Comparison of ENCODE assay signal across 8 cellular contexts in genomic region chr7:135661311-135662122, GRCh38. TPM values are rescaled to one million over a fixed set of nuclear protein-coding genes. Genes with fewer than 3 reads are reported as not detected.
A peak's percentile ranks its signal among the peaks of the same experiment; 100 is the strongest.
DNase-seq lines count a peak whose midpoint lies in the region; ATAC-seq and TF ChIP-seq lines count a peak whose summit lies in the region.

No MANE protein-coding gene starts in this region.

- CTCF ChIA-PET in activated CD8-positive, alpha-beta T cell treated with anti-CD3 and anti-CD28 coated beads for 36 hours (lab: Charles Lee), result interaction anchor here (0.8 to 4.2 kb wide), 5 partner anchors 12 to 387 kb away, joined by 3 to 27 read pairs (median 5); no protein-coding TSS in a partner anchor

- H3K36me3 Mint-ChIP-seq in activated CD8-positive, alpha-beta T cell treated with anti-CD3 and anti-CD28 coated beads for 36 hours (ENCODE audit: low read depth), result peaks cover 12% of the 10 kb centered on the region

- H3K27ac ChIP-seq in HUES48 (ENCODE audit: low read depth, low read length), result peak overlapping the region; percentile 88
- peak overlapping the region; percentile 25 for H3K27ac ChIP-seq in right cardiac atrium (ENCODE audit: low read length)
- H3K27ac ChIP-seq in smooth muscle cell (ENCODE audit: low read depth), result peak overlapping the region; percentile 97

- peak overlapping the region; percentile 96 for H2AFZ ChIP-seq in smooth muscle cell (ENCODE audit: low read depth)

- H3F3A ChIP-seq in smooth muscle cell (ENCODE audit: low read depth), result peaks cover 6% of the 10 kb centered on the region

- H3K9ac ChIP-seq in HUES48 (ENCODE audit: low read depth, low read length) (peak overlapping the region; percentile 27; the same call in 1 of the 2 replicates), smooth muscle cell (ENCODE audit: low read depth) (peak overlapping the region; percentile 42)

- TF ChIP-seq CTCF in activated CD8-positive, alpha-beta T cell treated with anti-CD3 and anti-CD28 coated beads for 36 hours (IDR thresholded peaks at IDR 0.05), result no peak
- no peak for TF ChIP-seq CTCF in smooth muscle cell (IDR thresholded peaks at IDR 0.05; ENCODE audit: borderline replicate concordance, insufficient read depth, poor library complexity, severe bottlenecking)

- H3K36me3 ChIP-seq in HUES48 (ENCODE audit: control insufficient read depth, insufficient read depth, low read length) (no peaks in the 10 kb centered on the region), smooth muscle cell (ENCODE audit: low read depth) (no peaks in the 10 kb centered on the region)

- intact Hi-C loops in activated CD8-positive, alpha-beta T cell treated with anti-CD3 and anti-CD28 coated beads for 36 hours (cut with micrococcal nuclease), result no loop called here
- intact Hi-C loops in right cardiac atrium (cut with DNase I), result loop anchor here in 1 of 4 donors (10.0 kb wide), 2 partner anchors 313 to 343 kb away; partner anchors contain the start of gene MTPN

- H3K4me1 ChIP-seq in HUES48 (ENCODE audit: control insufficient read depth, insufficient read depth, low read length) (0 out of 2 replicates have a peak, but pooled peaks cover 3% of the 10 kb centered on the region), right cardiac atrium (ENCODE audit: control insufficient read depth, insufficient read depth, low read length) (no peaks in the 10 kb centered on the region), smooth muscle cell (ENCODE audit: low read depth) (peaks cover 9% of the 10 kb centered on the region)

- H3K4me1 Mint-ChIP-seq in activated CD8-positive, alpha-beta T cell treated with anti-CD3 and anti-CD28 coated beads for 36 hours (ENCODE audit: low read depth), result peaks cover 36% of the 10 kb centered on the region

- POLR2A ChIA-PET in activated CD8-positive, alpha-beta T cell treated with anti-CD3 and anti-CD28 coated beads for 36 hours (lab: Charles Lee), result interaction anchor here (1.0 to 2.1 kb wide), 4 partner anchors 21 to 103 kb away, joined by 3 to 13 read pairs (median 4); partner anchors contain the start of gene NUP205

- peak overlapping the region; percentile 97 for H3K4me2 ChIP-seq in smooth muscle cell

- DNase-seq in DMS 273 (lab: John Stamatoyannopoulos, UW; ENCODE audit: unreplicated experiment) (peak; percentile 43), DMS 273 treated with DMSO at 0.1 percent for 48 hours (lab: John Stamatoyannopoulos, UW) (no peak), right cardiac atrium (no peak), smooth muscle cell (lab: John Stamatoyannopoulos, UW; ENCODE audit: unreplicated experiment) (no peak)
- no peak for DNase-seq in activated CD8-positive, alpha-beta T cell treated with anti-CD3 and anti-CD28 coated beads for 36 hours

- H3K27me3 ChIP-seq in HUES48 (ENCODE audit: control insufficient read depth, insufficient read depth, low read length) (no peaks in the 10 kb centered on the region), right cardiac atrium (ENCODE audit: control insufficient read depth, insufficient read depth) (no peaks in the 10 kb centered on the region), smooth muscle cell (ENCODE audit: low read depth) (no peaks in the 10 kb centered on the region)

- H3K4me3 ChIP-seq in HUES48 (ENCODE audit: low read depth, low read length) (peak overlapping the region; percentile 100), right cardiac atrium (ENCODE audit: low read length) (peak overlapping the region; percentile 34), smooth muscle cell (peak overlapping the region; percentile 96)

- H3K4me3 Mint-ChIP-seq in activated CD8-positive, alpha-beta T cell treated with anti-CD3 and anti-CD28 coated beads for 36 hours, result peak overlapping the region; percentile 86

- H3K9me3 ChIP-seq in HUES48 (ENCODE audit: control insufficient read depth, insufficient read depth, low read length) (no peaks in the 10 kb centered on the region), right cardiac atrium (ENCODE audit: control insufficient read depth, low read length) (no peaks in the 10 kb centered on the region), smooth muscle cell (replicated peaks; ENCODE audit: low read depth) (no peaks in the 10 kb centered on the region)

- WGBS in right cardiac atrium, result 72% methylated on average over 14 of the region's 14 CpGs
- WGBS in smooth muscle cell (ENCODE audit: low lambda C conversion rate), result 78% methylated on average over 14 of the region's 14 CpGs

- peak; percentile 11 for ATAC-seq in activated CD8-positive, alpha-beta T cell treated with anti-CD3 and anti-CD28 coated beads for 36 hours
- ATAC-seq in right cardiac atrium (peak; percentile 4 to 7), GM18519 (IDR thresholded peaks at IDR 0.05; ENCODE audit: low FRiP score, unreplicated experiment) (no peak), HG03108 (IDR thresholded peaks at IDR 0.05; ENCODE audit: unreplicated experiment) (no peak)

- H3K9me3 Mint-ChIP-seq in activated CD8-positive, alpha-beta T cell treated with anti-CD3 and anti-CD28 coated beads for 36 hours, result no peaks in the 10 kb centered on the region

- H3K27me3 Mint-ChIP-seq in activated CD8-positive, alpha-beta T cell treated with anti-CD3 and anti-CD28 coated beads for 36 hours, result no peaks in the 10 kb centered on the region

- H3K27ac Mint-ChIP-seq in activated CD8-positive, alpha-beta T cell treated with anti-CD3 and anti-CD28 coated beads for 36 hours, result peak overlapping the region; percentile 91

- H3K79me2 ChIP-seq in smooth muscle cell (ENCODE audit: low read depth), result peaks cover 34% of the 10 kb centered on the region

- H4K20me1 ChIP-seq in smooth muscle cell (ENCODE audit: low read depth), result no peaks in the 10 kb centered on the region

RNA-seq across cellular contexts. Expression of gene STMP1, which starts 0.8 kb away (rescaled TPM):
- total RNA-seq in activated CD8-positive, alpha-beta T cell treated with anti-CD3 and anti-CD28 coated beads for 36 hours, result 10 to 100 TPM; 21.1 to 23.4 TPM
- total RNA-seq in right cardiac atrium (10 to 100 TPM; 27.4 to 30.9 (median 28.7) TPM), smooth muscle cell (26.6 and 28.7 TPM in 2 replicates)
- polyA plus RNA-seq in right cardiac atrium (30.8 TPM), smooth muscle cell (72.1 and 76.8 TPM in 2 replicates)

Comparison
In these comparisons a context has a peak if more than half of its experiments do, and no peak if none do; other contexts are left out.
1. H3K27ac ChIP-seq: peak in every context shown above with its lines; median percentile 97 in smooth muscle cell; 88 in HUES48; 25 in right cardiac atrium.
2. H3K4me3 ChIP-seq: peak in every context shown above with its lines; median percentile 100 in HUES48; 96 in smooth muscle cell; 34 in right cardiac atrium.
3. ATAC-seq: peak in activated CD8-positive, alpha-beta T cell treated with anti-CD3 and anti-CD28 coated beads for 36 hours (single experiment) and right cardiac atrium (2 of 2); none in GM18519 (single experiment) and HG03108 (single experiment).